In the genomic region with DNA sequence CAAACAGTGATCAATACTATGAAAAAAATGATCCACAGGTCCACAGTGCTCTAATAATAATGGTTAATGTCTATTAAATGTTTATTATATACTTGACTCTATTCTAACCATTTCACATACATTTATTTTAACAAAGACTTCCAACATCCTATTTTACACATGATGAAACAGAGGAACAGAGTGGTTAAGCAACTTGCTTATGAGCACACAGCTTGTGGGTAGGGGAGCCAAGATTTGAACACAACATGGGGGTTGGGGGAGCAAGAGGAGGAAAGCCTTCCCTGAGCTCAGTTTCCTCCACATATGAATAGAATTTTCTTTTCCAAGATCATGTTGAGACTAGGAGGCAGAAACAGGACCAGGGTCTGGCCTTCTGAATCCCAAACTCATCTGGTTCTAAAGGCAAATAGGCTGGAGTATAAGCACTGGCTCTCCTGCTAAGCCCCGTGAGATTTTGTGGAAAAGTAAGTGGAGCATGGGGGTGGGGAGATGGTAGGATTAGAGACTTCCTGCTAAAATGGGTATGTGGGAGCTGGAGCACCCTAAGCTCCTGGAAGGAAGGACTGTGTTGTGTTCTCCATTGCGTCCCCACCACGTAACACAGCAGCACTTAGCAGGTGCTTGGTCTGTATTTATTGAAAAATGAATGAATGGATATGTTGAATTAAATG, we compare ENCODE assay signal across 23 cellular contexts.
"Had no signal": no experiment of that assay in that cellular context is flagged by ENCODE, and none has a peak within 500 bp of the region (broad histone marks: within the 10 kb centered on the region; RNA-seq: fewer than 3 reads in every experiment).

No MANE protein-coding gene starts in this region.

- H3K4me3 Mint-ChIP-seq: activated CD4-positive, alpha-beta memory T cell treated with anti-CD3 and anti-CD28 coated beads for 36 hours; activated CD4-positive, alpha-beta T cell treated with anti-CD3 and anti-CD28 coated beads, Interleukin-2, amount 10 ng/mL, durations not matched to agents 24 days and 14 days; activated T-helper 1 cell treated with anti-CD3 and anti-CD28 coated beads, Interleukin-12 subunit alpha, Interleukin-12 subunit beta, Interleukin-2, Interleukin-4 antibody, amounts not matched to agents 30 ng/mL and 10 ng/mL and 1 ng/mL, durations not matched to agents 14 hours and 24 hours and 36 hours; naive thymus-derived CD4-positive, alpha-beta T cell; T-helper 17 cell had no signal

- H3K9me3 ChIP-seq: heart right ventricle, left ventricle myocardium inferior, spleen, tibial nerve had no signal

- ATAC-seq: esophagus mucosa; naive thymus-derived CD4-positive, alpha-beta T cell; T-helper 17 cell had no signal

- H3K4me1 ChIP-seq: spleen, tibial nerve had no signal

- H3K4me3 ChIP-seq: heart right ventricle, left ventricle myocardium inferior, lung, spleen, tibial nerve had no signal

- H3K9me3 Mint-ChIP-seq: activated CD4-positive, alpha-beta memory T cell treated with anti-CD3 and anti-CD28 coated beads for 36 hours; activated CD4-positive, alpha-beta T cell treated with anti-CD3 and anti-CD28 coated beads, Interleukin-2, amount 10 ng/mL, durations not matched to agents 24 days and 14 days; activated T-helper 1 cell treated with anti-CD3 and anti-CD28 coated beads, Interleukin-12 subunit alpha, Interleukin-12 subunit beta, Interleukin-2, Interleukin-4 antibody, amounts not matched to agents 30 ng/mL and 10 ng/mL and 1 ng/mL, durations not matched to agents 14 hours and 24 hours and 36 hours; naive thymus-derived CD4-positive, alpha-beta T cell had no signal

- H3K4me1 Mint-ChIP-seq: activated CD4-positive, alpha-beta T cell treated with anti-CD3 and anti-CD28 coated beads, Interleukin-2, amount 10 ng/mL, durations not matched to agents 24 days and 14 days; naive thymus-derived CD4-positive, alpha-beta T cell had no signal

- H3K27ac Mint-ChIP-seq: activated CD4-positive, alpha-beta memory T cell treated with anti-CD3 and anti-CD28 coated beads for 36 hours; activated CD4-positive, alpha-beta T cell treated with anti-CD3 and anti-CD28 coated beads, Interleukin-2, amount 10 ng/mL, durations not matched to agents 24 days and 14 days; activated T-helper 1 cell treated with anti-CD3 and anti-CD28 coated beads, Interleukin-12 subunit alpha, Interleukin-12 subunit beta, Interleukin-2, Interleukin-4 antibody, amounts not matched to agents 30 ng/mL and 10 ng/mL and 1 ng/mL, durations not matched to agents 14 hours and 24 hours and 36 hours; T-helper 17 cell had no signal

- H3K27me3 ChIP-seq: heart right ventricle, tibial nerve had no signal

- H3K36me3 Mint-ChIP-seq: activated CD4-positive, alpha-beta memory T cell treated with anti-CD3 and anti-CD28 coated beads for 36 hours; naive thymus-derived CD4-positive, alpha-beta T cell had no signal

- H3K36me3 ChIP-seq: heart right ventricle, left ventricle myocardium inferior, spleen, tibial nerve had no signal

- DNase-seq: activated CD4-positive, alpha-beta memory T cell treated with anti-CD3 and anti-CD28 coated beads for 36 hours; activated CD4-positive, alpha-beta T cell treated with anti-CD3 and anti-CD28 coated beads, Interleukin-2, amount 10 ng/mL, durations not matched to agents 24 days and 14 days; activated CD4-positive, CD25-positive, alpha-beta regulatory T cell treated with anti-CD3 and anti-CD28 coated beads, Interleukin-2, amount 50 U/mL, for 72 hours; activated CD8-positive, alpha-beta memory T cell treated with anti-CD3 and anti-CD28 coated beads, Interleukin-2, amount 50 U/mL, for 4 hours; activated gamma-delta T cell treated with Interleukin-2 at 50 U/mL for 16 hours; activated naive CD4-positive, alpha-beta T cell treated with anti-CD3 and anti-CD28 coated beads, Interleukin-2, amount 50 U/mL, for 16 hours; activated T-cell treated with anti-CD3 and anti-CD28 coated beads, Interleukin-2, amount 50 U/mL, for 1 hour; amniotic stem cell; caudate nucleus; cortex of kidney; left ventricle myocardium inferior; naive thymus-derived CD4-positive, alpha-beta T cell; spleen; stimulated activated naive CD4-positive, alpha-beta T cell treated with Interleukin-2 at 50 U/mL for 16 hours; T-helper 17 cell; T1000 had no signal

- FAIRE-seq: astrocyte, islet of Langerhans had no signal

- H3K27ac ChIP-seq: spleen, tibial nerve had no signal
